Comparison of ENCODE assay signal across 8 cellular contexts in genomic region chr1:110460253-110461220, GRCh38. TPM values are rescaled to one million over a fixed set of nuclear protein-coding genes. Genes with fewer than 3 reads are reported as not detected.
DNase-seq lines count a peak whose midpoint lies in the region; ATAC-seq, FAIRE-seq and TF ChIP-seq lines count a peak whose summit lies in the region.

No MANE protein-coding gene starts in this region.

- no peaks in the 10 kb centered on the region for H3K9me3 Mint-ChIP-seq in progenitor cell of endocrine pancreas (ENCODE audit: low read depth)

- no peaks in the 10 kb centered on the region for H3K36me3 ChIP-seq in uterus

- CTCF ChIA-PET in A549 (lab: Yijun Ruan, JAX) = interaction anchor here (0.6 to 23.9 kb wide), 65 partner anchors 8 to 431 kb away, joined by 3 to 338 read pairs (median 5); partner anchors contain the start of genes KCNC4, LAMTOR5, PROK1 and RBM15

- H3K4me3 ChIP-seq in A549 = no peak overlapping the region
- no peak overlapping the region for H3K4me3 ChIP-seq in uterus

- no peak overlapping the region for H3K27ac Mint-ChIP-seq in progenitor cell of endocrine pancreas

- H3K4me1 ChIP-seq in A549 = peaks cover 27% of the 10 kb centered on the region
- no peaks in the 10 kb centered on the region for H3K4me1 ChIP-seq in uterus

- H3K4me3 Mint-ChIP-seq in progenitor cell of endocrine pancreas (ENCODE audit: low read depth) = no peak overlapping the region

- peak; percentile 55 to 67 for DNase-seq in A549 (ENCODE audit: low read depth in 1 of 2, low spot score in 1 of 2)
- DNase-seq in NCI-H128 (lab: John Stamatoyannopoulos, UW; ENCODE audit: unreplicated experiment) = peak; percentile 82
- peak; percentile 62 for DNase-seq in SKM-1 (lab: John Stamatoyannopoulos, UW; ENCODE audit: unreplicated experiment)
- peak; percentile 84 for DNase-seq in activated naive CD4-positive, alpha-beta T cell treated with anti-CD3 and anti-CD28 coated beads, Interleukin-2, amount 50 U/mL, for 16 hours
- peak in 41 of 42 donors; percentile 50 to 93 (median 83) for DNase-seq in head of caudate nucleus
- DNase-seq in progenitor cell of endocrine pancreas (ENCODE audit: low spot score, unreplicated experiment) = peak; percentile 81
- peak; percentile 73 to 78 for DNase-seq in uterus

- TF ChIP-seq CTCF in A549 (IDR thresholded peaks at IDR 0.05) = peak; percentile 90
- peak; percentile 95 for TF ChIP-seq CTCF in progenitor cell of endocrine pancreas (IDR thresholded peaks at IDR 0.05; ENCODE audit: unreplicated experiment)
- peak; percentile 91 to 96 (median 93) for TF ChIP-seq CTCF in uterus (IDR thresholded peaks at IDR 0.05)

- no peak overlapping the region for H3K27ac ChIP-seq in A549
- H3K27ac ChIP-seq in uterus = no peak overlapping the region

- peaks cover 9% of the 10 kb centered on the region for H3K4me1 Mint-ChIP-seq in progenitor cell of endocrine pancreas (ENCODE audit: low read depth)

- peak; percentile 94 to 97 for TF ChIP-seq RAD21 in A549 (conservative IDR thresholded peaks at IDR 0.05 in 1 of 2, IDR thresholded peaks at IDR 0.05 in 1 of 2)

- ATAC-seq in A549 (peak; percentile 60 to 83), GM18907 (IDR thresholded peaks at IDR 0.05; ENCODE audit: unreplicated experiment) (peak; percentile 54)

- no peaks in the 10 kb centered on the region for H3K36me3 Mint-ChIP-seq in progenitor cell of endocrine pancreas (ENCODE audit: insufficient read depth)

- no peaks in the 10 kb centered on the region for H3K27me3 ChIP-seq in uterus

- peaks cover 14% of the 10 kb centered on the region for H3K27me3 Mint-ChIP-seq in progenitor cell of endocrine pancreas

- intact Hi-C loops in head of caudate nucleus (cut with DNase I) (loop anchor here (2.0 kb wide), 2 partner anchors 48 to 256 kb away; no protein-coding TSS in a partner anchor), uterus (cut with DNase I; ENCODE audit: low total_unique reads) (loop anchor here (5.0 to 10.0 kb wide), 2 partner anchors 146 to 258 kb away; no protein-coding TSS in a partner anchor)

- H3K4me2 ChIP-seq in A549 = no peak overlapping the region

- 23% methylated on average over 9 of the region's 11 CpGs for WGBS in A549 (ENCODE audit: missing lambda C conversion rate)

- TF ChIP-seq EP300 in A549 (IDR thresholded peaks at IDR 0.05) = no peak

- H3K9me3 ChIP-seq in A549 (no peaks in the 10 kb centered on the region), uterus (no peaks in the 10 kb centered on the region)

- no peak for TF ChIP-seq POLR2A in A549 (IDR thresholded peaks at IDR 0.05; ENCODE audit: low read length)
- no peak for TF ChIP-seq POLR2A in uterus (IDR thresholded peaks at IDR 0.05)

- POLR2A ChIA-PET in A549 (lab: Yijun Ruan, JAX) = interaction anchor here (0.9 to 1.1 kb wide), 2 partner anchors 50 to 122 kb away, joined by 3 to 4 read pairs; no protein-coding TSS in a partner anchor

- no peak for FAIRE-seq in A549 (lab: Jason Lieb, UNC)

TF ChIP-seq in A549, 52 proteins besides CTCF, POLR2A, EP300 and RAD21:
- TF ChIP-seq JUNB (IDR thresholded peaks at IDR 0.05) (no peak), PHF8 (IDR thresholded peaks at IDR 0.05; ENCODE audit: borderline replicate concordance, low read depth) (no peak), KDM1A (IDR thresholded peaks at IDR 0.05; ENCODE audit: low read depth) (no peak), ZNF302 (CRISPR knock-in tag; IDR thresholded peaks at IDR 0.05) (no peak), SMC3 (IDR thresholded peaks at IDR 0.05) (peak; percentile 84)

RNA-seq across cellular contexts. Expression of gene PROK1, which starts 9.6 kb away (rescaled TPM):
- not detected in 2 replicates for polyA plus RNA-seq in A549 (2011; rRNA removed)
- not detected in 2 replicates for polyA plus RNA-seq in A549 (2012; cell fraction: cytosol; rRNA removed)
- polyA plus RNA-seq in A549 (2012; cell fraction: nucleus; rRNA removed) = not detected in 2 replicates
- polyA plus RNA-seq in A549 (2017; fragmentation: RNase III; extraction: RNeasy Plus Mini Kit Qiagen cat#74134 plus additional on column Dnase treatment) = not detected in 3 replicates
- polyA minus RNA-seq in A549 (2011; rRNA and poly(A)+ RNA removed) = not detected in 2 replicates
- not detected in 2 replicates for total RNA-seq in progenitor cell of endocrine pancreas
- total RNA-seq in uterus = 1 to 10 TPM in 1 of 4 donors, not detected in 3; 1.4 TPM

RNA-seq across cellular contexts. Expression of gene LAMTOR5, which starts 53.0 kb away (rescaled TPM):
- 256 and 314 TPM in 2 replicates for polyA plus RNA-seq in A549 (2011; rRNA removed)
- polyA plus RNA-seq in A549 (2012; cell fraction: cytosol; rRNA removed) = 293 and 304 TPM in 2 replicates
- 86.8 and 153 TPM in 2 replicates for polyA plus RNA-seq in A549 (2012; cell fraction: nucleus; rRNA removed)
- polyA plus RNA-seq in A549 (2017; fragmentation: RNase III; extraction: RNeasy Plus Mini Kit Qiagen cat#74134 plus additional on column Dnase treatment) = 217 to 254 TPM (median 251 TPM) in 3 replicates
- 59.2 and 75.3 TPM in 2 replicates for polyA minus RNA-seq in A549 (2011; rRNA and poly(A)+ RNA removed)
- 99.8 and 101 TPM in 2 replicates for total RNA-seq in progenitor cell of endocrine pancreas
- 100 to 1,000 TPM in 1 of 4 donors, 10 to 100 TPM in 2, 1 to 10 TPM in 1; 5.4 to 117 (median 58.5) TPM for total RNA-seq in uterus

RNA-seq across cellular contexts. Expression of gene KCNA10, which starts 58.4 kb away (rescaled TPM):
- polyA plus RNA-seq in A549 (2011; rRNA removed) = not detected in 2 replicates
- not detected in 2 replicates for polyA plus RNA-seq in A549 (2012; cell fraction: cytosol; rRNA removed)
- polyA plus RNA-seq in A549 (2012; cell fraction: nucleus; rRNA removed) = not detected in 2 replicates
- polyA plus RNA-seq in A549 (2017; fragmentation: RNase III; extraction: RNeasy Plus Mini Kit Qiagen cat#74134 plus additional on column Dnase treatment) = not detected in 3 replicates
- not detected in 2 replicates for polyA minus RNA-seq in A549 (2011; rRNA and poly(A)+ RNA removed)
- total RNA-seq in progenitor cell of endocrine pancreas = not detected in 2 replicates
- total RNA-seq in uterus = not detected
